Comparison of ENCODE assay signal across 1 cellular context in the genomic region with DNA sequence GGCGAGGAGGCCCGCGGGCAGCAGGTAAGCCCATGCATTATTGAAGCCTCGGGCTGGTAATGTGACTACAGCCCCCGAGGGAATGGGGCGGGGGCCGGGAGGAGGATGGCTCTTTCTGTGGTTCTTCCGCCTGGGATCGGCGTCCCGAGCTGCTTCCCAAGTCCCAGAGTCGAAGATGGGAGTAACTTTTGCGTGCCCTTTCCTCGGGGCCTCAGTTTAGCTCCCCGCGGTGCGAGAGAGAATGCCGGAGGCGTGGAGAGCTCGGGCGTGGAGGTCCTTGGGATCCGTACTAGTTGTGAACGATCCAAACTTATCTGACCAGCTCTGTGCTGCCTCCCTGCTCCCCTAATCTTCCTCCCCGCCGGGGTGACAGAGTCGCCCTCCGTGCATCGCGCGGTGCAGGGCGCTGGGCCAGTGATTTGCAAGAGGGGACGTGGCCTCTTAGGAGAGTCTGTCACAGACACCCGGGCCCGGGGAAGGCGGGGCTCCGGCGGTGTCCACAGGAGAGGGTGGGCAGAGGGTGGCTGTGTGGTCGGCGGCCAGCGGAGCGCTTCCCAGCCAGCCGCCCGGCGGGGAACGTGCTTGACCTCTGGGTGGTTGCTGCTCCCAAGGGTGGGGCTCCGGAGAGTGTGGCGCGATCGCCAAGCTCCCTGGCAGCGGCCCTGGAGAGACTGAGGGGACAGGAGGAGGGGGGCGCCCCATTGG.
TF ChIP-seq lines count a peak whose summit lies in the region.

No MANE protein-coding gene starts in this region.

TF ChIP-seq in GM23338, 12 proteins besides CTCF, POLR2A, EP300 and RAD21 (continued from another document):
- TF ChIP-seq, protein P1, sequence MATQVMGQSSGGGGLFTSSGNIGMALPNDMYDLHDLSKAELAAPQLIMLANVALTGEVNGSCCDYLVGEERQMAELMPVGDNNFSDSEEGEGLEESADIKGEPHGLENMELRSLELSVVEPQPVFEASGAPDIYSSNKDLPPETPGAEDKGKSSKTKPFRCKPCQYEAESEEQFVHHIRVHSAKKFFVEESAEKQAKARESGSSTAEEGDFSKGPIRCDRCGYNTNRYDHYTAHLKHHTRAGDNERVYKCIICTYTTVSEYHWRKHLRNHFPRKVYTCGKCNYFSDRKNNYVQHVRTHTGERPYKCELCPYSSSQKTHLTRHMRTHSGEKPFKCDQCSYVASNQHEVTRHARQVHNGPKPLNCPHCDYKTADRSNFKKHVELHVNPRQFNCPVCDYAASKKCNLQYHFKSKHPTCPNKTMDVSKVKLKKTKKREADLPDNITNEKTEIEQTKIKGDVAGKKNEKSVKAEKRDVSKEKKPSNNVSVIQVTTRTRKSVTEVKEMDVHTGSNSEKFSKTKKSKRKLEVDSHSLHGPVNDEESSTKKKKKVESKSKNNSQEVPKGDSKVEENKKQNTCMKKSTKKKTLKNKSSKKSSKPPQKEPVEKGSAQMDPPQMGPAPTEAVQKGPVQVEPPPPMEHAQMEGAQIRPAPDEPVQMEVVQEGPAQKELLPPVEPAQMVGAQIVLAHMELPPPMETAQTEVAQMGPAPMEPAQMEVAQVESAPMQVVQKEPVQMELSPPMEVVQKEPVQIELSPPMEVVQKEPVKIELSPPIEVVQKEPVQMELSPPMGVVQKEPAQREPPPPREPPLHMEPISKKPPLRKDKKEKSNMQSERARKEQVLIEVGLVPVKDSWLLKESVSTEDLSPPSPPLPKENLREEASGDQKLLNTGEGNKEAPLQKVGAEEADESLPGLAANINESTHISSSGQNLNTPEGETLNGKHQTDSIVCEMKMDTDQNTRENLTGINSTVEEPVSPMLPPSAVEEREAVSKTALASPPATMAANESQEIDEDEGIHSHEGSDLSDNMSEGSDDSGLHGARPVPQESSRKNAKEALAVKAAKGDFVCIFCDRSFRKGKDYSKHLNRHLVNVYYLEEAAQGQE (IDR thresholded peaks at IDR 0.05; ENCODE audit: unreplicated experiment): no peak
- TF ChIP-seq ETS1 (IDR thresholded peaks at IDR 0.05) (no peak), EZH2 (IDR thresholded peaks at IDR 0.05; ENCODE audit: low read depth, unreplicated experiment) (no peak), POLR2AphosphoS5 (IDR thresholded peaks at IDR 0.05; ENCODE audit: low read depth) (no peak), STAT1 (IDR thresholded peaks at IDR 0.05; ENCODE audit: unreplicated experiment) (no peak)
